ENCODE assay signal across 9 cellular contexts in genomic region chr20:1830240-1830639, GRCh38.
DNase-seq lines count a peak whose midpoint lies in the region; ATAC-seq, FAIRE-seq and TF ChIP-seq lines count a peak whose summit lies in the region.
"Had no signal": no experiment of that assay in that cellular context is flagged by ENCODE, and none has a peak within 500 bp of the region (broad histone marks: within the 10 kb centered on the region; RNA-seq: fewer than 3 reads in every experiment).

No MANE protein-coding gene starts in this region.

- H3K36me3 Mint-ChIP-seq in mesothelial cell of epicardium, result no peaks in the 10 kb centered on the region

- no peaks in the 10 kb centered on the region for H3K9me3 ChIP-seq in Karpas-422 (ENCODE audit: low read length)

- H3K4me3 Mint-ChIP-seq in mesothelial cell of epicardium, result no peak overlapping the region

- peaks cover 3% of the 10 kb centered on the region for H3K4me1 Mint-ChIP-seq in mesothelial cell of epicardium

- H3K36me3 ChIP-seq in Karpas-422 (ENCODE audit: insufficient read depth, low read length), result no peaks in the 10 kb centered on the region

- peaks cover 3% of the 10 kb centered on the region for H3K27me3 Mint-ChIP-seq in mesothelial cell of epicardium (ENCODE audit: low read depth)

- peak; percentile 97 for DNase-seq in AG08395 (ENCODE audit: low spot score)
- peak; percentile 71 for DNase-seq in NCI-H446 treated with DMSO at 0.1 percent for 48 hours (lab: John Stamatoyannopoulos, UW)
- peak; percentile 61 for DNase-seq in epidermal melanocyte (ENCODE audit: insufficient read length, low spot score)
- peak in 1 of 2 experiments; percentile 43 for DNase-seq in mesothelial cell of epicardium (ENCODE audit: low spot score in 2 of 2, unreplicated experiment in 2 of 2)
- DNase-seq in Karpas-422, result no peak
- DNase-seq in GM19239 (ENCODE audit: insufficient read length, low spot score), result no peak
- DNase-seq: NCI-H1105 treated with DMSO at 0.1 percent for 48 hours had no signal

- H3K79me2 ChIP-seq in Karpas-422 (ENCODE audit: low read length), result no peaks in the 10 kb centered on the region

- H3K4me3 ChIP-seq in Karpas-422 (ENCODE audit: low read length), result no peak overlapping the region

- no peaks in the 10 kb centered on the region for H3K9me3 Mint-ChIP-seq in mesothelial cell of epicardium

- no peak overlapping the region for H3K9ac ChIP-seq in Karpas-422 (ENCODE audit: low read length)

- no peak for TF ChIP-seq CTCF in mesothelial cell of epicardium (IDR thresholded peaks at IDR 0.05; ENCODE audit: unreplicated experiment)

- ATAC-seq in HG02970 (IDR thresholded peaks at IDR 0.05; ENCODE audit: low FRiP score, unreplicated experiment) (no peak), GM19452 (IDR thresholded peaks at IDR 0.05; ENCODE audit: unreplicated experiment) (no peak)

- peaks cover 13% of the 10 kb centered on the region for H3K4me1 ChIP-seq in Karpas-422 (ENCODE audit: low read length)

- FAIRE-seq in GM19239 (lab: Jason Lieb, UNC), result no peak

- H3K27ac ChIP-seq in Karpas-422 (ENCODE audit: low read length), result no peak overlapping the region

- no peak overlapping the region for H3K4me2 ChIP-seq in Karpas-422 (ENCODE audit: low read depth, low read length, poor library complexity, severe bottlenecking)

- H2AFZ ChIP-seq in Karpas-422 (ENCODE audit: low read length), result no peak overlapping the region

- H3K9me2 ChIP-seq in Karpas-422 (replicated peaks; ENCODE audit: insufficient read depth, low read length), result no peaks in the 10 kb centered on the region

- peak overlapping the region; percentile 34 for H3K27ac Mint-ChIP-seq in mesothelial cell of epicardium

- H3K27me3 ChIP-seq in Karpas-422 (ENCODE audit: low read length), result no peaks in the 10 kb centered on the region

- no peaks in the 10 kb centered on the region for H4K20me1 ChIP-seq in Karpas-422 (ENCODE audit: insufficient read depth, low read depth, low read length)

Comparison
In these comparisons a context has a peak if more than half of its experiments do, and no peak if none do; other contexts are left out.
1. DNase-seq: peak in AG08395 (single experiment), NCI-H446 treated with DMSO at 0.1 percent for 48 hours (single experiment) and epidermal melanocyte (single experiment); none in Karpas-422 (single experiment) and GM19239 (single experiment).